Comparison of ENCODE assay signal across 15 cellular contexts in genomic region chr2:95641787-95642186, GRCh38. TPM values are rescaled to one million over a fixed set of nuclear protein-coding genes. Genes with fewer than 3 reads are reported as not detected.
DNase-seq lines count a peak whose midpoint lies in the region; ATAC-seq, FAIRE-seq and TF ChIP-seq lines count a peak whose summit lies in the region.
"Not testable (repeated sequence)": the region's sequence is repeated elsewhere in the genome, so short reads cannot be mapped to it uniquely, and the experiment has no call there.
"Had no signal": no experiment of that assay in that cellular context is flagged by ENCODE, and none has a peak within 500 bp of the region (broad histone marks: within the 10 kb centered on the region; RNA-seq: fewer than 3 reads in every experiment).

No MANE protein-coding gene starts in this region.

- H3K79me2 ChIP-seq in PC-3 (ENCODE audit: low read length) = not testable (repeated sequence)

- not testable (repeated sequence) for H3K4me2 ChIP-seq in PC-3 (ENCODE audit: low read length)

- peak; percentile 76 for ATAC-seq in PC-3
- peak; percentile 51 for ATAC-seq in Right ventricle myocardium inferior
- peak; percentile 17 for ATAC-seq in lung (ENCODE audit: insufficient read depth, low FRiP score)

- POLR2A ChIA-PET in AG04449 (lab: Yijun Ruan, JAX); PC-3 (lab: Charles Lee; ENCODE audit: unreplicated experiment): not testable (repeated sequence)

- H3K27me3 ChIP-seq in PC-3 (ENCODE audit: low read length); adipocyte (replicated peaks; ENCODE audit: control insufficient read depth, insufficient read depth, low read length); lung (ENCODE audit: control insufficient read depth, insufficient read depth): not testable (repeated sequence)

- WGBS in lung, 2 donors = 50% methylated on average over 1 of the region's 2 CpGs; no CpG with 5 or more reads in 1 of the 2 donors

- not testable (repeated sequence) for BruUV-seq in PC-3 (replicated peaks; lab: Mats Ljungman, UMichigan)

- H3K27ac ChIP-seq in PC-3 (ENCODE audit: low read length) = not testable (repeated sequence)
- H3K27ac ChIP-seq in lung (ENCODE audit: low read depth in 1 of 2, low read length in 1 of 2) = peak overlapping the region in 1 of 2 donors; percentile 40

- TF ChIP-seq CTCF in AG04449 (IDR thresholded peaks at IDR 0.05; ENCODE audit: insufficient read depth, low read length, missing control alignments); PC-3 (conservative IDR thresholded peaks at IDR 0.05; ENCODE audit: low read depth, low read length); epithelial cell of esophagus (IDR thresholded peaks at IDR 0.05; ENCODE audit: insufficient read depth, low read depth, low read length, missing control alignments); lung (IDR thresholded peaks at IDR 0.05; ENCODE audit: control extremely low read depth, extremely low read depth): not testable (repeated sequence)

- not testable (repeated sequence) for H4K20me1 ChIP-seq in PC-3 (ENCODE audit: low read length)

- intact Hi-C loops in PC-3 (cut with micrococcal nuclease); Right ventricle myocardium inferior (cut with DNase I): not testable (repeated sequence)

- CTCF ChIA-PET in AG04449 (lab: Yijun Ruan, JAX); PC-3 (lab: Charles Lee): not testable (repeated sequence)

- not testable (repeated sequence) for H3K36me3 ChIP-seq in PC-3 (ENCODE audit: low read depth, low read length); adipocyte (ENCODE audit: control insufficient read depth, insufficient read depth, low read length, severe bottlenecking); lung (ENCODE audit: control insufficient read depth in 2 of 2, insufficient read depth in 2 of 2, low read length in 2 of 2)

- peak; percentile 98 for FAIRE-seq in urothelium cell line (lab: Jason Lieb, UNC)

- not testable (repeated sequence) for H3K9me3 ChIP-seq in PC-3 (ENCODE audit: low read length); adipocyte (ENCODE audit: control insufficient read depth, low read length); lung (ENCODE audit: control insufficient read depth in 2 of 2, insufficient read depth in 1 of 2, low read length in 1 of 2)

- H2AFZ ChIP-seq in PC-3 (ENCODE audit: low read length) = not testable (repeated sequence)

- DNase-seq in AG04449 (ENCODE audit: low read depth, low spot score) = peak; percentile 45
- peak; percentile 69 for DNase-seq in HCEC 1CT
- DNase-seq in PC-3 = peak; percentile 58
- DNase-seq in adipocyte (ENCODE audit: low read depth) = peak; percentile 68
- peak; percentile 62 for DNase-seq in epithelial cell of esophagus (ENCODE audit: low read depth)
- DNase-seq in Right ventricle myocardium inferior (ENCODE audit: missing footprints); lung (ENCODE audit: low spot score); urothelium cell line (ENCODE audit: low spot score): not testable (repeated sequence)

- not testable (repeated sequence) for H3K9me2 ChIP-seq in PC-3 (replicated peaks; ENCODE audit: low read length)

- H3K9ac ChIP-seq in PC-3 (ENCODE audit: low read length); adipocyte (ENCODE audit: low read length): not testable (repeated sequence)

- H3K4me3 ChIP-seq in AG04449 (ENCODE audit: low read depth, low read length); PC-3 (ENCODE audit: low read length); adipocyte (ENCODE audit: low read length); epithelial cell of esophagus (ENCODE audit: low read length); lung: not testable (repeated sequence)

- H3K4me1 ChIP-seq in PC-3 (ENCODE audit: insufficient read depth, low read length); adipocyte (ENCODE audit: control insufficient read depth, insufficient read depth, low read length); lung (ENCODE audit: control insufficient read depth in 2 of 2, insufficient read depth in 2 of 2, low read length in 2 of 2): not testable (repeated sequence)

- H3F3A ChIP-seq in PC-3 (ENCODE audit: low read length, unreplicated experiment) = not testable (repeated sequence)

RNA-seq across cellular contexts. Expression of gene TRIM43, which starts 50.0 kb away (rescaled TPM):
- total RNA-seq in PC-3 (2014; rRNA removed) (not detected in 2 replicates), Right ventricle myocardium inferior (not detected), lung (not detected)
- polyA plus RNA-seq in lung = not detected
- total RNA-seq: activated CD8-positive, alpha-beta memory T cell treated with anti-CD3 and anti-CD28 coated beads for 36 hours; Calu3; dermis blood vessel endothelial cell; H7; progenitor cell of endocrine pancreas; tibial nerve had no signal
- polyA plus RNA-seq: CD14-positive monocyte had no signal

Comparison
In these comparisons a context has a peak if more than half of its experiments do, and no peak if none do; other contexts are left out.
1. ATAC-seq: peak in every context shown above with its lines; median percentile 76 in PC-3; 51 in Right ventricle myocardium inferior; 17 in lung.